In the genomic region with DNA sequence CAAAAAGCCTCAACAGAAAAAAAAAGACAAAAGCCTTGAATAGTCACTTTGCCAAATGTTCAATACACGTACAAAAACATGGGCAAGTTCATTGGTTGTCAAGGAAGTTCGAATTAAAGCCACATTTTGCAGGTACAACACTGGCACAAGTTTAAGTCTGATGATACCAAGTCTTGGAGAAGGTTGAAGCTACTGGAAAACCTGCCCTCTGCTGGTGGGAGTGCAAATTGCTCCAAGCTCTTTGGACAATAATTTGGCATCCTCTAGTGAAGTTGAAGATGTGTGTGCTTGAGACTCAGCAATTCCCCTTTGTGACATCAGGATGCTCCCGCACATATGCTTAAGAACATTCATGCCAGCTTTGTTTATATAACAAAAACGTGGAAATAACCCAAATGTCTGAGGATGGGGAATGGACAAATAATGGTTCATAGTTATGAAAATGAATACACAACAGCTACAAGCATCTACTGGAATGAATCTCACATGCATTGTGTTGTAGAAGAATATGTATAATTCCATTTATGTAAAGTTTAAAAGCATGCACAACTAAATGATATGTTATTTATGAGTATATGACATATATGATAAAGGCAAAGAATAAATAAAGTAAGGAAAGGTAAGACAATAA, we compare ENCODE assay signal across 1 cellular context.
TF ChIP-seq lines count a peak whose summit lies in the region.

No MANE protein-coding gene starts in this region.

TF ChIP-seq in H1, 55 proteins besides CTCF, POLR2A, EP300 and RAD21 (continued from another document):
- TF ChIP-seq CREB1 (IDR thresholded peaks at IDR 0.05) = no peak
- TF ChIP-seq TBP (IDR thresholded peaks at IDR 0.05; ENCODE audit: low read depth, low read length) = no peak
- TF ChIP-seq MAFK (IDR thresholded peaks at IDR 0.05; ENCODE audit: low read depth, low read length) = no peak
- TF ChIP-seq SP2 (IDR thresholded peaks at IDR 0.05; ENCODE audit: low read length) = no peak
- TF ChIP-seq RNF2 (IDR thresholded peaks at IDR 0.05; ENCODE audit: borderline replicate concordance, low read depth, low read length, missing control alignments, poor library complexity, severe bottlenecking) = no peak
- TF ChIP-seq RBBP5 (IDR thresholded peaks at IDR 0.05; ENCODE audit: borderline replicate concordance, low read depth, low read length) = no peak
